ENCODE assay signal across 8 cellular contexts in genomic region chr3:120416868-120417267, GRCh38. TPM values are rescaled to one million over a fixed set of nuclear protein-coding genes. Genes with fewer than 3 reads are reported as not detected.
DNase-seq lines count a peak whose midpoint lies in the region; ATAC-seq, FAIRE-seq and TF ChIP-seq lines count a peak whose summit lies in the region.

No MANE protein-coding gene starts in this region.

- in situ Hi-C loops in K562 (cut with MboI), result no loop called here

- 0% methylated on average over 2 of the region's 2 CpGs for WGBS in K562 (ENCODE audit: insufficient coverage, low coverage, missing lambda C conversion rate)

- no peaks in the 10 kb centered on the region for H3K9me3 ChIP-seq in K562 (replicated peaks; ENCODE audit: control insufficient read depth, insufficient read depth, low read depth, low read length)

- no peak overlapping the region for H3K27ac Mint-ChIP-seq in activated T-cell treated with anti-CD3 and anti-CD28 coated beads, Interleukin-2, amount 50 U/mL, for 24 hours
- H3K27ac Mint-ChIP-seq in naive thymus-derived CD8-positive, alpha-beta T cell, result peak overlapping the region in 7 of 10 donors; percentile 23 to 85 (median 71)

- peaks cover 13% of the 10 kb centered on the region for H3K4me1 Mint-ChIP-seq in activated T-cell treated with anti-CD3 and anti-CD28 coated beads, Interleukin-2, amount 50 U/mL, for 24 hours (ENCODE audit: low read depth)
- H3K4me1 Mint-ChIP-seq in naive thymus-derived CD8-positive, alpha-beta T cell, result peaks cover 9 to 18% (median 15%) of the 10 kb centered on the region in 4 donors

- H3K4me3 ChIP-seq in K562, result no peak overlapping the region

- no peak for TF ChIP-seq CTCF in K562 (IDR thresholded peaks at IDR 0.05 in 2 of 3, conservative IDR thresholded peaks at IDR 0.05 in 1 of 3; ENCODE audit: insufficient read depth in 2 of 3, low read depth in 1 of 3, low read length in 3 of 3)

- POLR2A ChIA-PET in K562 (lab: Yijun Ruan, JAX), result interaction anchor here (0.7 to 1.6 kb wide), 3 partner anchors 68 to 804 kb away, joined by 3 to 8 read pairs (median 4); partner anchors contain the start of gene LRRC58
- POLR2A ChIA-PET in naive thymus-derived CD8-positive, alpha-beta T cell (lab: Charles Lee), result interaction anchor here (1.6 kb wide), 1 partner anchor 68 kb away, joined by 8 read pairs; the partner anchor contains the start of gene LRRC58

- H3K36me3 ChIP-seq in K562 (ENCODE audit: control insufficient read depth, insufficient read depth, low read length), result no peaks in the 10 kb centered on the region

- intact Hi-C loops in K562 (cut with micrococcal nuclease), result loop anchor here (1.0 to 10.0 kb wide), 3 partner anchors 173 to 522 kb away; no protein-coding TSS in a partner anchor

- no peaks in the 10 kb centered on the region for H3K79me2 ChIP-seq in K562 (ENCODE audit: control insufficient read depth, insufficient read depth, low read length)

- H3K27ac ChIP-seq in K562 (ENCODE audit: extremely low read depth, low read depth, low read length), result no peak overlapping the region

- no peaks in the 10 kb centered on the region for H3K9me1 ChIP-seq in K562 (ENCODE audit: control insufficient read depth, insufficient read depth, low read length)

- no peak for DNase-seq in activated T-cell treated with anti-CD3 and anti-CD28 coated beads, Interleukin-2, amount 50 U/mL, for 24 hours
- DNase-seq in activated T-cell treated with anti-CD3 and anti-CD28 coated beads, Interleukin-2, amount 50 U/mL, for 48 hours, result no peak
- no peak for DNase-seq in K562 (ENCODE audit: extremely low read depth in 1 of 4, low spot score in 3 of 4)
- no peak for DNase-seq in naive thymus-derived CD8-positive, alpha-beta T cell
- DNase-seq in NCI-H2196 treated with DMSO at 0.1 percent for 48 hours (lab: John Stamatoyannopoulos, UW; ENCODE audit: unreplicated experiment), result no peak
- DNase-seq in GOT3 (lab: John Stamatoyannopoulos, UW), result no peak
- no peak for DNase-seq in amniotic stem cell (lab: John Stamatoyannopoulos, UW)

- H3K4me2 ChIP-seq in K562 (ENCODE audit: insufficient read depth, low read length), result peak overlapping the region; percentile 18; the same call in 1 of the 2 replicates

- no peaks in the 10 kb centered on the region for H3K4me1 ChIP-seq in K562 (replicated peaks in 1 of 2; ENCODE audit: control insufficient read depth in 2 of 2, insufficient read depth in 2 of 2, low read length in 2 of 2)

- TF ChIP-seq RAD21 in K562 (CRISPR knock-in tag; conservative IDR thresholded peaks at IDR 0.05 in 1 of 2, IDR thresholded peaks at IDR 0.05 in 1 of 2), result no peak

- CTCF ChIA-PET in K562 (lab: Yijun Ruan, JAX; ENCODE audit: low intra/inter-chr PET ratio), result interaction anchor here (1.0 to 1.5 kb wide), 3 partner anchors 142 to 173 kb away, joined by 3 to 13 read pairs (median 4); no protein-coding TSS in a partner anchor

- BruUV-seq in K562 (replicated peaks; lab: Mats Ljungman, UMichigan), result no TSS peak

- H3K27me3 Mint-ChIP-seq in activated T-cell treated with anti-CD3 and anti-CD28 coated beads, Interleukin-2, amount 50 U/mL, for 24 hours, result peaks cover 8% of the 10 kb centered on the region
- H3K27me3 Mint-ChIP-seq in naive thymus-derived CD8-positive, alpha-beta T cell, result peaks cover 0 to 8% (median 3%) of the 10 kb centered on the region in 5 donors

- no peaks in the 10 kb centered on the region for H3K9me3 Mint-ChIP-seq in activated T-cell treated with anti-CD3 and anti-CD28 coated beads, Interleukin-2, amount 50 U/mL, for 24 hours
- H3K9me3 Mint-ChIP-seq in naive thymus-derived CD8-positive, alpha-beta T cell, result no peaks in the 10 kb centered on the region

- H3K9ac ChIP-seq in K562 (ENCODE audit: insufficient read depth in 1 of 2, low read depth in 2 of 2, low read length in 2 of 2), result no peak overlapping the region

- H2AFZ ChIP-seq in K562 (ENCODE audit: low read depth, low read length), result peak overlapping the region; percentile 63; the same call in 1 of the 2 replicates

- no peak for FAIRE-seq in K562 (lab: Jason Lieb, UNC)

- H4K20me1 ChIP-seq in K562 (replicated peaks; ENCODE audit: control insufficient read depth, insufficient read depth, low read length), result no peaks in the 10 kb centered on the region

- ATAC-seq in HG03135 (IDR thresholded peaks at IDR 0.05; ENCODE audit: unreplicated experiment) (peak; percentile 24), K562 (peak; percentile 22)
- peak; percentile 13 to 30 for ATAC-seq in naive thymus-derived CD8-positive, alpha-beta T cell

- no peak for TF ChIP-seq EP300 in K562 (IDR thresholded peaks at IDR 0.05; ENCODE audit: low read length)

- TF ChIP-seq POLR2A in K562 (conservative IDR thresholded peaks at IDR 0.05), result no peak

- no peaks in the 10 kb centered on the region for H3K27me3 ChIP-seq in K562 (ENCODE audit: control insufficient read depth in 2 of 2, insufficient read depth in 2 of 2, low read length in 2 of 2)

- no peaks in the 10 kb centered on the region for H3K36me3 Mint-ChIP-seq in activated T-cell treated with anti-CD3 and anti-CD28 coated beads, Interleukin-2, amount 50 U/mL, for 24 hours (ENCODE audit: low read depth)
- no peaks in the 10 kb centered on the region for H3K36me3 Mint-ChIP-seq in naive thymus-derived CD8-positive, alpha-beta T cell

- peak overlapping the region; percentile 76 for H3K4me3 Mint-ChIP-seq in activated T-cell treated with anti-CD3 and anti-CD28 coated beads, Interleukin-2, amount 50 U/mL, for 24 hours
- H3K4me3 Mint-ChIP-seq in naive thymus-derived CD8-positive, alpha-beta T cell, result peak overlapping the region; percentile 75 to 92 (median 89)

TF ChIP-seq in K562, 482 proteins besides CTCF, POLR2A, EP300 and RAD21:
- no peak for TF ChIP-seq ZBTB17 (CRISPR knock-in tag; IDR thresholded peaks at IDR 0.05)
- TF ChIP-seq HDAC6 (IDR thresholded peaks at IDR 0.05; ENCODE audit: low read depth, low read length), result no peak
- TF ChIP-seq ZNF436 (CRISPR knock-in tag; IDR thresholded peaks at IDR 0.05), result no peak
- no peak for TF ChIP-seq MECOM (CRISPR knock-in tag; IDR thresholded peaks at IDR 0.05)
- no peak for TF ChIP-seq ZNF282 (CRISPR knock-in tag; IDR thresholded peaks at IDR 0.05)
- no peak for TF ChIP-seq POU5F1 (IDR thresholded peaks at IDR 0.05; ENCODE audit: borderline replicate concordance, low read depth, low read length, partially characterized antibody)
- TF ChIP-seq ZNF764 (CRISPR knock-in tag; IDR thresholded peaks at IDR 0.05; ENCODE audit: low read depth), result no peak
- no peak for TF ChIP-seq HDAC3 (IDR thresholded peaks at IDR 0.05; ENCODE audit: borderline replicate concordance, partially characterized antibody)

RNA-seq across cellular contexts. Expression of gene FSTL1, which starts 33.9 kb away (rescaled TPM):
- not detected in 2 replicates for total RNA-seq in K562 (2011; cell fraction: chromatin; rRNA removed; ENCODE audit: low replicate concordance)
- total RNA-seq in K562 (2011; cell fraction: nucleolus; rRNA removed), result not detected in 2 replicates
- not detected in 2 replicates for total RNA-seq in K562 (2011; cell fraction: nucleoplasm; rRNA removed)
- total RNA-seq in K562 (2014; rRNA removed) (0.05 TPM in 1 of 2 replicates, not detected in the other), K562 (2014; rRNA removed; fragmentation: Illumina TruSeq; extraction: Trizol) (not detected in 2 replicates), K562 (2015; rRNA removed; fragmentation: Illumina TruSeq; extraction: Trizol) (0.07 and 0.15 TPM in 2 replicates), K562 (2021) (0.58 and 0.83 TPM in 2 replicates)
- polyA plus RNA-seq in K562 (2011; rRNA removed) (0.05 and 0.08 TPM in 2 replicates), K562 (2014; fragmentation: Illumina TruSeq; extraction: Trizol) (0.16 TPM in 1 of 2 replicates, not detected in the other), K562 (2014; fragmentation: Nextera tagmentation; extraction: Ambion mirVana) (under 1 TPM in 1 of 2 experiments, not detected in 1; 0.01 TPM), K562 (2014; rRNA removed) (0.09 TPM in 1 of 2 replicates, not detected in the other)
- polyA plus RNA-seq in K562 (2011; cell fraction: cytosol; rRNA removed), result 0.16 and 0.28 TPM in 2 replicates
- polyA plus RNA-seq in K562 (2011; cell fraction: nucleus; rRNA removed), result 0.18 and 0.21 TPM in 2 replicates
- 0.08 and 0.24 TPM in 2 replicates for polyA plus RNA-seq in K562 (2012)
- polyA minus RNA-seq in K562 (2011; rRNA and poly(A)+ RNA removed), result 0.18 TPM in 1 of 2 replicates, not detected in the other
- polyA minus RNA-seq in K562 (2011; cell fraction: cytosol; rRNA and poly(A)+ RNA removed), result not detected in 2 replicates
- not detected in 2 replicates for polyA minus RNA-seq in K562 (2011; cell fraction: nucleus; rRNA and poly(A)+ RNA removed)
- total RNA-seq in naive thymus-derived CD8-positive, alpha-beta T cell, result under 1 TPM; 0.47 to 0.55 TPM
- under 1 TPM in 2 of 3 donors, not detected in 1; 0.23 to 0.82 TPM for polyA plus RNA-seq in naive thymus-derived CD8-positive, alpha-beta T cell
